Comparison of ENCODE assay signal across 22 cellular contexts in genomic region chr4:158571736-158572135, GRCh38. TPM values are rescaled to one million over a fixed set of nuclear protein-coding genes. Genes with fewer than 3 reads are reported as not detected.
DNase-seq lines count a peak whose midpoint lies in the region; ATAC-seq lines count a peak whose summit lies in the region.
"Had no signal": no experiment of that assay in that cellular context is flagged by ENCODE, and none has a peak within 500 bp of the region (broad histone marks: within the 10 kb centered on the region; RNA-seq: fewer than 3 reads in every experiment).

No MANE protein-coding gene starts in this region.

- no peak overlapping the region for H3K4me3 ChIP-seq in H7 (ENCODE audit: insufficient read depth, low read depth, low read length)
- H3K4me3 ChIP-seq: BLaER1, SJSA1 had no signal

- H3K27me3 ChIP-seq in H7 (ENCODE audit: control insufficient read depth, insufficient read depth, low read length) = no peaks in the 10 kb centered on the region
- H3K27me3 ChIP-seq: BLaER1, SJSA1 had no signal

- DNase-seq in H7 = peak; percentile 51
- DNase-seq in NCI-H526 (lab: John Stamatoyannopoulos, UW) = peak; percentile 69 to 82
- peak; percentile 86 for DNase-seq in iPS DF 19.7 (ENCODE audit: low read depth, low spot score)
- DNase-seq in effector CD8-positive, alpha-beta T cell (lab: John Stamatoyannopoulos, UW) = no peak
- DNase-seq in NCI-H2029 treated with DMSO at 0.1 percent for 48 hours (lab: John Stamatoyannopoulos, UW) = no peak
- DNase-seq in CD1c-positive myeloid dendritic cell (ENCODE audit: extremely low spot score) = no peak
- DNase-seq: Caco-2; CD4-positive, alpha-beta memory T cell; DMS 273 treated with DMSO at 0.1 percent for 48 hours; DMS79 treated with DMSO at 0.1 percent for 48 hours; GOT3; KBM-7; MM.1S; NCI-H1092; NCI-H1436 treated with DMSO at 0.1 percent for 48 hours; NCI-H510A; T-helper 1 cell had no signal

- no peak for ATAC-seq in HG02852 (IDR thresholded peaks at IDR 0.05; ENCODE audit: unreplicated experiment)
- ATAC-seq: Right ventricle myocardium inferior had no signal

- H3K36me3 ChIP-seq in H7 (replicated peaks; ENCODE audit: control insufficient read depth, insufficient read depth, low read length) = no peaks in the 10 kb centered on the region
- H3K36me3 ChIP-seq: BLaER1, SJSA1 had no signal

RNA-seq across cellular contexts. Expression of gene RXFP1, which starts 50.1 kb away (rescaled TPM):
- not detected in 2 replicates for total RNA-seq in H7 (2014; rRNA removed; shearing (Covaris generic))
- total RNA-seq: Caco-2; CD4-positive, alpha-beta memory T cell; G401; Right ventricle myocardium inferior had no signal

Comparison
In these comparisons a context has a peak if more than half of its experiments do, and no peak if none do; other contexts are left out.
1. DNase-seq: peak in H7 (single experiment), NCI-H526 (2 of 2) and iPS DF 19.7 (single experiment); none in effector CD8-positive, alpha-beta T cell (single experiment), NCI-H2029 treated with DMSO at 0.1 percent for 48 hours (single experiment) and CD1c-positive myeloid dendritic cell (single experiment).